Comparison of ENCODE assay signal across 14 cellular contexts in genomic region chr7:13872751-13873150, GRCh38.
A peak's percentile ranks its signal among the peaks of the same experiment; 100 is the strongest.
DNase-seq lines count a peak whose midpoint lies in the region; ATAC-seq and TF ChIP-seq lines count a peak whose summit lies in the region.
"Had no signal": no experiment of that assay in that cellular context is flagged by ENCODE, and none has a peak within 500 bp of the region (broad histone marks: within the 10 kb centered on the region; RNA-seq: fewer than 3 reads in every experiment).

No MANE protein-coding gene starts in this region.

- peak overlapping the region; percentile 45 for H3K27ac ChIP-seq in neural cell (ENCODE audit: low read length)
- H3K27ac ChIP-seq: 22Rv1 had no signal

- no peak overlapping the region for H2AFZ ChIP-seq in neural cell (ENCODE audit: low read depth, low read length)
- H2AFZ ChIP-seq: GM23338 had no signal

- H3K4me3 ChIP-seq in LNCaP clone FGC (ENCODE audit: low read depth, low read length) (no peak overlapping the region), neural cell (ENCODE audit: low read length) (no peak overlapping the region)
- H3K4me3 ChIP-seq: GM23338 had no signal

- H3K27me3 ChIP-seq in neural cell (ENCODE audit: insufficient read depth, low read depth, low read length), result no peaks in the 10 kb centered on the region

- TF ChIP-seq RAD21 in neural cell (conservative IDR thresholded peaks at IDR 0.05), result no peak

- H3K9ac ChIP-seq in neural cell (ENCODE audit: low read length), result no peak overlapping the region

- no peaks in the 10 kb centered on the region for H3K79me2 ChIP-seq in neural cell (replicated peaks; ENCODE audit: insufficient read depth, low read length)

- no peak overlapping the region for H3K4me2 ChIP-seq in neural cell (ENCODE audit: low read length)
- H3K4me2 ChIP-seq: GM23338 had no signal

- no peak for ATAC-seq in GM19023 (IDR thresholded peaks at IDR 0.05; ENCODE audit: unreplicated experiment)
- ATAC-seq: GM23338 had no signal

- peaks cover 4% of the 10 kb centered on the region for H3K9me3 ChIP-seq in neural cell (ENCODE audit: low read length)
- H3K9me3 ChIP-seq: Caco-2 had no signal

- H3K36me3 ChIP-seq in neural cell (ENCODE audit: insufficient read depth, low read length), result no peaks in the 10 kb centered on the region

- H4K20me1 ChIP-seq in neural cell (ENCODE audit: insufficient read depth), result no peaks in the 10 kb centered on the region

- DNase-seq in DMS153 (lab: John Stamatoyannopoulos, UW) (peak; percentile 41), DMS153 treated with DMSO at 0.1 percent for 48 hours (lab: John Stamatoyannopoulos, UW; ENCODE audit: unreplicated experiment) (no peak), LNCaP clone FGC (ENCODE audit: low read depth) (peak; percentile 50), NCI-H748 (lab: John Stamatoyannopoulos, UW; ENCODE audit: unreplicated experiment) (peak; percentile 84), C1 segment of cervical spinal cord (lab: John Stamatoyannopoulos, UW) (no peak)
- DNase-seq: Caco-2; CD8-positive, alpha-beta memory T cell; DMS79 treated with DMSO at 0.1 percent for 48 hours; EL; H7 had no signal

- TF ChIP-seq EP300 in neural cell (conservative IDR thresholded peaks at IDR 0.05; ENCODE audit: poor library complexity, severe bottlenecking), result peak; percentile 92

- H3K9me2 ChIP-seq in neural cell (ENCODE audit: insufficient read depth, low read length), result no peaks in the 10 kb centered on the region

- no peaks in the 10 kb centered on the region for H3F3A ChIP-seq in neural cell (ENCODE audit: insufficient read depth, low read length, poor library complexity, severe bottlenecking)

- no peak for TF ChIP-seq CTCF in LNCaP clone FGC (IDR thresholded peaks at IDR 0.05; ENCODE audit: control insufficient read depth, extremely low read depth, insufficient read depth)
- no peak for TF ChIP-seq CTCF in neural cell (IDR thresholded peaks at IDR 0.05; ENCODE audit: poor library complexity, severe bottlenecking)

TF ChIP-seq in neural cell, 6 proteins besides CTCF, POLR2A, EP300 and RAD21:
- peak; percentile 74 for TF ChIP-seq POLR2AphosphoS5 (IDR thresholded peaks at IDR 0.05)
- peak; percentile 54 for TF ChIP-seq REST (IDR thresholded peaks at IDR 0.05; ENCODE audit: borderline replicate concordance)
- TF ChIP-seq SMC3 (conservative IDR thresholded peaks at IDR 0.05; ENCODE audit: poor library complexity), result no peak
- no peak for TF ChIP-seq EZH2 (IDR thresholded peaks at IDR 0.05; ENCODE audit: borderline replicate concordance, insufficient read depth, low read length, poor library complexity, severe bottlenecking)
- no peak for TF ChIP-seq TAF1 (IDR thresholded peaks at IDR 0.05; ENCODE audit: low read depth)
- TF ChIP-seq MXI1 (conservative IDR thresholded peaks at IDR 0.05; ENCODE audit: poor library complexity, severe bottlenecking), result no peak

Comparison
In these comparisons a context has a peak if more than half of its experiments do, and no peak if none do; other contexts are left out.
1. DNase-seq: peak in DMS153 (single experiment), LNCaP clone FGC (single experiment) and NCI-H748 (single experiment); none in DMS153 treated with DMSO at 0.1 percent for 48 hours (single experiment) and C1 segment of cervical spinal cord (0 of 14).